In the genomic region with DNA sequence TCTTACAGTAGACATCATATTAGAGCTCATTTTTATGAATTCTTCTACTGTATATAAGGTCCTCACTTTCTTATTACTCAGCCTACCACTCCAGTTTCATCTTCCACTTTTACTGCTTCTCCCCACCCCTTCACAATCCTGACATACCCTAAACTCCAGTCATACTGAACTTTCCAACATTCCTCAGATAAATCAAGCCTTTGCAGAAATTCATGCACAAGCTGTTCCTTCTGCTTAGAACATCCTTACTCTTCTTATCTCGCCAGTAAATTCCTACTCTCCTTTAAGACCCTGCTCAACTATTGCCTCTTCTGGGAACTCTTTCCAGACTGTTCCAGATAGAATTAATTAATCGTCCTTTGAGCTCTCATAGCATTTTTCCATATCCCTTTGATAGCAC, we compare ENCODE assay signal across 20 cellular contexts. TPM values are rescaled to one million over a fixed set of nuclear protein-coding genes. Genes with fewer than 3 reads are reported as not detected.
DNase-seq lines count a peak whose midpoint lies in the region; ATAC-seq, FAIRE-seq and TF ChIP-seq lines count a peak whose summit lies in the region.
"Had no signal": no experiment of that assay in that cellular context is flagged by ENCODE, and none has a peak within 500 bp of the region (broad histone marks: within the 10 kb centered on the region; RNA-seq: fewer than 3 reads in every experiment).

No MANE protein-coding gene starts in this region.

- H3K4me3 ChIP-seq in fibroblast of mammary gland (ENCODE audit: control insufficient read depth, low read depth, low read length) (no peak overlapping the region), osteoblast (ENCODE audit: insufficient read depth, low read length) (no peak overlapping the region), BE2C (ENCODE audit: low read depth, low read length) (no peak overlapping the region)
- H3K4me3 ChIP-seq: breast epithelium had no signal

- no peaks in the 10 kb centered on the region for H4K20me1 ChIP-seq in osteoblast (ENCODE audit: insufficient read depth, low read length)

- H3K79me2 ChIP-seq in osteoblast (ENCODE audit: insufficient read depth, low read length) = no peaks in the 10 kb centered on the region

- no peak overlapping the region for H2AFZ ChIP-seq in osteoblast (ENCODE audit: low read length)

- ATAC-seq in HG03520 (IDR thresholded peaks at IDR 0.05; ENCODE audit: unreplicated experiment) = no peak

- no peaks in the 10 kb centered on the region for H3K36me3 ChIP-seq in osteoblast (ENCODE audit: insufficient read depth, low read length)
- H3K36me3 ChIP-seq in BE2C = no peaks in the 10 kb centered on the region
- H3K36me3 ChIP-seq: breast epithelium had no signal

- peak; percentile 91 for DNase-seq in EH (ENCODE audit: low read depth)
- peak; percentile 48 for DNase-seq in RCC 7860 (ENCODE audit: low spot score)
- peak; percentile 64 for DNase-seq in fibroblast of mammary gland (ENCODE audit: low read depth)
- no peak for DNase-seq in osteoblast (ENCODE audit: insufficient read length, low spot score, missing footprints)
- no peak for DNase-seq in BE2C
- DNase-seq in anterior cingulate cortex (lab: John Stamatoyannopoulos, UW) = no peak
- no peak for DNase-seq in HuH-7 (ENCODE audit: low spot score)
- DNase-seq: activated CD8-positive, alpha-beta memory T cell treated with anti-CD3 and anti-CD28 coated beads for 24 hours; activated effector memory CD4-positive, alpha-beta T cell treated with Interleukin-2 at 50 U/mL for 16 hours; effector memory CD4-positive, alpha-beta T cell; naive B cell; NCI-H1105; NCI-H2171 treated with DMSO at 0.1 percent for 48 hours; NK-92 treated with Interleukin-12 subunit alpha and Interleukin-12 subunit beta, amount 100 ng/mL, for 24 hours; stimulated activated CD4-positive, alpha-beta T cell treated with anti-CD3 and anti-CD28 coated beads, Interleukin-4, amount 100 ng/mL, for 1 hour had no signal

- FAIRE-seq in RCC 7860 (lab: Jason Lieb, UNC) = no peak
- FAIRE-seq: H1 had no signal

- H3K27ac ChIP-seq in osteoblast (ENCODE audit: low read depth, low read length) = peak overlapping the region; percentile 56
- H3K27ac ChIP-seq: breast epithelium, VCaP had no signal

- H3K4me1 ChIP-seq in osteoblast (ENCODE audit: insufficient read depth, low read length) (peaks cover 26% of the 10 kb centered on the region), BE2C (no peaks in the 10 kb centered on the region)
- H3K4me1 ChIP-seq: breast epithelium had no signal

- TF ChIP-seq CTCF in fibroblast of mammary gland (conservative IDR thresholded peaks at IDR 0.05; ENCODE audit: control insufficient read depth, insufficient read depth, low read depth, low read length) (no peak), osteoblast (IDR thresholded peaks at IDR 0.05; ENCODE audit: extremely low read depth, low read depth, low read length) (no peak), BE2C (IDR thresholded peaks at IDR 0.05; ENCODE audit: low read depth, low read length) (no peak)

- H3K9me3 ChIP-seq in osteoblast (ENCODE audit: low read depth, low read length) (no peaks in the 10 kb centered on the region), BE2C (no peaks in the 10 kb centered on the region)
- H3K9me3 ChIP-seq: breast epithelium had no signal

- H3K27me3 ChIP-seq in osteoblast (ENCODE audit: insufficient read depth, low read length) (peaks cover 2% of the 10 kb centered on the region), BE2C (no peaks in the 10 kb centered on the region)

- H3K4me2 ChIP-seq in osteoblast (ENCODE audit: insufficient read depth, low read length) = no peak overlapping the region

RNA-seq across cellular contexts. Expression of a gene that starts 24.8 kb away (rescaled TPM):
- total RNA-seq in osteoblast = 0.59 and 0.72 TPM in 2 replicates
- polyA plus RNA-seq in BE2C (2012; ENCODE audit: insufficient read depth, insufficient read length, low read depth) = 0.14 TPM
- polyA plus RNA-seq: IgD-negative memory B cell had no signal

Comparison
In these comparisons a context has a peak if more than half of its experiments do, and no peak if none do; other contexts are left out.
1. DNase-seq: peak in EH (single experiment), RCC 7860 (single experiment) and fibroblast of mammary gland (single experiment); none in osteoblast (single experiment), BE2C (single experiment), anterior cingulate cortex (0 of 58) and HuH-7 (single experiment).